In the genomic region with DNA sequence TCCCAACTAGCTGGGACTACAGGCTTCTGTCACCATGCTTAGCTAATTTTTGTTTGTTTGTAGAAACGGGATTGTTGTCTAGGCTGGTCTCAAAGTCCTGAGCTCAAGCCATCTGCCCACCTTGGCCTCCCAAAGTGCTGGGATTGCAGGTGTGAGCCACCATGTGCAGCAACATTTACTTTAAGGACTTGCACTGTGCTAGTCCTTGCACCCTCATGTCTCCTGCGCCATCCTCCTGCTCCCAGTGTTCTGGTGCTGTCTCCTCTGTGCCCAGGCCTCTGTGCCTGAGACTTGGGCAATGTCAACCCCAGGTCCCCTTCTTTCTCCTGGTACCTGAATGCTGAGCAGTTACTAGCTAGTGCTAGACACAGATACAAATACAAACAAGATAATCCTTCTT, we compare ENCODE assay signal across 17 cellular contexts. TPM values are rescaled to one million over a fixed set of nuclear protein-coding genes. Genes with fewer than 3 reads are reported as not detected.
DNase-seq lines count a peak whose midpoint lies in the region; ATAC-seq, FAIRE-seq and TF ChIP-seq lines count a peak whose summit lies in the region.
"Had no signal": no experiment of that assay in that cellular context is flagged by ENCODE, and none has a peak within 500 bp of the region (broad histone marks: within the 10 kb centered on the region; RNA-seq: fewer than 3 reads in every experiment).

No MANE protein-coding gene starts in this region.

- H3K9me3 Mint-ChIP-seq in activated CD4-positive, alpha-beta T cell treated with anti-CD3 and anti-CD28 coated beads, Interleukin-2, amount 10 ng/mL, durations not matched to agents 24 days and 14 days = no peaks in the 10 kb centered on the region
- no peaks in the 10 kb centered on the region for H3K9me3 Mint-ChIP-seq in astrocyte (ENCODE audit: unreplicated experiment)
- H3K9me3 Mint-ChIP-seq in natural killer cell treated with Interleukin-12 subunit alpha and Interleukin-12 subunit beta and Interleukin-15 and Interleukin-18, amount 100 ng/mL, for 72 hours = no peaks in the 10 kb centered on the region
- H3K9me3 Mint-ChIP-seq: T-helper 1 cell treated with Interleukin-12 subunit alpha and Interleukin-12 subunit beta and Interleukin-4 antibody, amounts not matched to agents 30 μg/mL and 1 μg/mL, for 36 hours had no signal

- H3K4me1 Mint-ChIP-seq in activated CD4-positive, alpha-beta T cell treated with anti-CD3 and anti-CD28 coated beads, Interleukin-2, amount 10 ng/mL, durations not matched to agents 24 days and 14 days = peaks cover 30% of the 10 kb centered on the region
- H3K4me1 Mint-ChIP-seq in astrocyte (ENCODE audit: low read depth, unreplicated experiment) = peaks cover 24% of the 10 kb centered on the region
- peaks cover 25 to 31% of the 10 kb centered on the region in 2 donors for H3K4me1 Mint-ChIP-seq in natural killer cell treated with Interleukin-12 subunit alpha and Interleukin-12 subunit beta and Interleukin-15 and Interleukin-18, amount 100 ng/mL, for 72 hours (ENCODE audit: low read depth in 2 of 2)

- H3K79me2 ChIP-seq in KMS-11 (ENCODE audit: insufficient read depth, low read depth) = no peaks in the 10 kb centered on the region
- H3K79me2 ChIP-seq in astrocyte (ENCODE audit: insufficient read depth, low read length) = no peaks in the 10 kb centered on the region

- no peak for ATAC-seq in natural killer cell treated with Interleukin-12 subunit alpha and Interleukin-12 subunit beta and Interleukin-15 and Interleukin-18, amount 100 ng/mL, for 72 hours
- ATAC-seq in GM18873 (IDR thresholded peaks at IDR 0.05; ENCODE audit: low FRiP score, unreplicated experiment) = no peak
- ATAC-seq: left cardiac atrium had no signal

- H3K27me3 ChIP-seq in KMS-11 (ENCODE audit: insufficient read depth, low read depth) (no peaks in the 10 kb centered on the region), astrocyte (ENCODE audit: insufficient read depth, low read length) (no peaks in the 10 kb centered on the region)

- H3K27ac ChIP-seq in KMS-11 (peak overlapping the region; percentile 64; the same call in 1 of the 2 replicates), astrocyte (ENCODE audit: low read depth, low read length) (no peak overlapping the region)

- no peaks in the 10 kb centered on the region for H3K36me3 Mint-ChIP-seq in activated CD4-positive, alpha-beta T cell treated with anti-CD3 and anti-CD28 coated beads, Interleukin-2, amount 10 ng/mL, durations not matched to agents 24 days and 14 days (ENCODE audit: low read depth)
- H3K36me3 Mint-ChIP-seq in astrocyte (ENCODE audit: low read depth, unreplicated experiment) = no peaks in the 10 kb centered on the region
- H3K36me3 Mint-ChIP-seq in natural killer cell treated with Interleukin-12 subunit alpha and Interleukin-12 subunit beta and Interleukin-15 and Interleukin-18, amount 100 ng/mL, for 72 hours = no peaks in the 10 kb centered on the region
- H3K36me3 Mint-ChIP-seq: brain; CD4-positive, CD25-positive, alpha-beta regulatory T cell had no signal

- H3K27me3 Mint-ChIP-seq in activated CD4-positive, alpha-beta T cell treated with anti-CD3 and anti-CD28 coated beads, Interleukin-2, amount 10 ng/mL, durations not matched to agents 24 days and 14 days = peaks cover 4% of the 10 kb centered on the region
- H3K27me3 Mint-ChIP-seq in astrocyte (ENCODE audit: low read depth, unreplicated experiment) = no peaks in the 10 kb centered on the region
- H3K27me3 Mint-ChIP-seq in natural killer cell treated with Interleukin-12 subunit alpha and Interleukin-12 subunit beta and Interleukin-15 and Interleukin-18, amount 100 ng/mL, for 72 hours = peaks cover 2 to 7% of the 10 kb centered on the region in 2 donors
- H3K27me3 Mint-ChIP-seq: brain; CD4-positive, CD25-positive, alpha-beta regulatory T cell had no signal

- H3K36me3 ChIP-seq in KMS-11 (ENCODE audit: insufficient read depth) (no peaks in the 10 kb centered on the region), astrocyte (ENCODE audit: insufficient read depth, low read length) (no peaks in the 10 kb centered on the region)

- H3K9ac ChIP-seq in KMS-11 = no peak overlapping the region
- no peak overlapping the region for H3K9ac ChIP-seq in astrocyte (ENCODE audit: low read length)

- H4K20me1 ChIP-seq in KMS-11 (ENCODE audit: insufficient read depth) = no peaks in the 10 kb centered on the region
- H4K20me1 ChIP-seq in astrocyte (ENCODE audit: insufficient read depth, low read length) = no peaks in the 10 kb centered on the region

- peak overlapping the region; percentile 88 for H3K27ac Mint-ChIP-seq in activated CD4-positive, alpha-beta T cell treated with anti-CD3 and anti-CD28 coated beads, Interleukin-2, amount 10 ng/mL, durations not matched to agents 24 days and 14 days
- H3K27ac Mint-ChIP-seq in astrocyte (ENCODE audit: unreplicated experiment) = no peak overlapping the region
- peak overlapping the region; percentile 50 to 77 for H3K27ac Mint-ChIP-seq in natural killer cell treated with Interleukin-12 subunit alpha and Interleukin-12 subunit beta and Interleukin-15 and Interleukin-18, amount 100 ng/mL, for 72 hours
- H3K27ac Mint-ChIP-seq: brain had no signal

- DNase-seq in activated CD4-positive, alpha-beta T cell treated with anti-CD3 and anti-CD28 coated beads, Interleukin-2, amount 10 ng/mL, durations not matched to agents 24 days and 14 days = no peak
- no peak for DNase-seq in activated CD4-positive, alpha-beta T cell treated with anti-CD3 and anti-CD28 coated beads, Interleukin-2, amount 50 U/mL, for 1 hour
- no peak for DNase-seq in astrocyte (ENCODE audit: low read depth)
- no peak for DNase-seq in natural killer cell treated with Interleukin-12 subunit alpha and Interleukin-12 subunit beta and Interleukin-15 and Interleukin-18, amount 100 ng/mL, for 72 hours (ENCODE audit: low spot score)
- no peak for DNase-seq in DMS153 treated with DMSO at 0.1 percent for 48 hours (lab: John Stamatoyannopoulos, UW; ENCODE audit: unreplicated experiment)
- DNase-seq in NCI-H446 treated with DMSO at 0.1 percent for 48 hours (lab: John Stamatoyannopoulos, UW) = no peak
- DNase-seq: activated effector memory CD4-positive, alpha-beta T cell treated with Interleukin-2 at 50 U/mL for 16 hours; CD4-positive, CD25-positive, alpha-beta regulatory T cell; left cardiac atrium; NCI-H2081; NCI-H774; posterior cingulate gyrus; small intestine had no signal

- H3K4me3 Mint-ChIP-seq in activated CD4-positive, alpha-beta T cell treated with anti-CD3 and anti-CD28 coated beads, Interleukin-2, amount 10 ng/mL, durations not matched to agents 24 days and 14 days = no peak overlapping the region
- peak overlapping the region; percentile 55 for H3K4me3 Mint-ChIP-seq in astrocyte (ENCODE audit: unreplicated experiment)
- no peak overlapping the region for H3K4me3 Mint-ChIP-seq in natural killer cell treated with Interleukin-12 subunit alpha and Interleukin-12 subunit beta and Interleukin-15 and Interleukin-18, amount 100 ng/mL, for 72 hours
- H3K4me3 Mint-ChIP-seq: brain had no signal

- H3K4me3 ChIP-seq in KMS-11 (IDR thresholded peaks at IDR 0.05; ENCODE audit: insufficient read depth, low read depth, low read length) (no peak overlapping the region), astrocyte (ENCODE audit: insufficient read depth, low read depth, low read length) (no peak overlapping the region)

- H2AFZ ChIP-seq in KMS-11 (ENCODE audit: low read depth) = no peak overlapping the region
- H2AFZ ChIP-seq in astrocyte (ENCODE audit: low read depth, low read length) = no peak overlapping the region

- intact Hi-C loops in activated CD4-positive, alpha-beta T cell treated with anti-CD3 and anti-CD28 coated beads, Interleukin-2, amount 10 ng/mL, durations not matched to agents 24 days and 14 days (cut with micrococcal nuclease) = loop anchor here (1.0 to 5.0 kb wide), 4 partner anchors 27 to 857 kb away; partner anchors contain the start of genes AMPD3, WEE1 and ZNF143

- FAIRE-seq in astrocyte (lab: Jason Lieb, UNC) = no peak
- FAIRE-seq: small intestine had no signal

- H3K4me1 ChIP-seq in KMS-11 (ENCODE audit: low read depth, poor library complexity, severe bottlenecking) = peaks cover 40% of the 10 kb centered on the region
- H3K4me1 ChIP-seq in astrocyte (ENCODE audit: insufficient read depth, low read length) = peaks cover 11% of the 10 kb centered on the region

- H3K9me3 ChIP-seq in astrocyte (ENCODE audit: insufficient read depth, low read depth, low read length) = no peaks in the 10 kb centered on the region

- H3K4me2 ChIP-seq in KMS-11 (peak overlapping the region; percentile 84; the same call in 1 of the 2 replicates), astrocyte (ENCODE audit: low read length) (no peak overlapping the region)

- TF ChIP-seq CTCF in KMS-11 (conservative IDR thresholded peaks at IDR 0.05; ENCODE audit: low read depth, low read length) (no peak), astrocyte (IDR thresholded peaks at IDR 0.05; ENCODE audit: insufficient read depth, low read depth, low read length) (no peak)

RNA-seq across cellular contexts. Expression of gene WEE1, which starts 26.7 kb away (rescaled TPM):
- 55.5 and 57.7 TPM in 2 replicates for total RNA-seq in activated CD4-positive, alpha-beta T cell treated with anti-CD3 and anti-CD28 coated beads, Interleukin-2, amount 10 ng/mL, durations not matched to agents 24 days and 14 days
- total RNA-seq in astrocyte = 29.3 and 50.7 TPM in 2 replicates
- total RNA-seq in natural killer cell treated with Interleukin-12 subunit alpha and Interleukin-12 subunit beta and Interleukin-15 and Interleukin-18, amount 100 ng/mL, for 72 hours = 10 to 100 TPM; 28.0 to 63.8 TPM
